ENCODE assay signal across 16 cellular contexts in the genomic region with DNA sequence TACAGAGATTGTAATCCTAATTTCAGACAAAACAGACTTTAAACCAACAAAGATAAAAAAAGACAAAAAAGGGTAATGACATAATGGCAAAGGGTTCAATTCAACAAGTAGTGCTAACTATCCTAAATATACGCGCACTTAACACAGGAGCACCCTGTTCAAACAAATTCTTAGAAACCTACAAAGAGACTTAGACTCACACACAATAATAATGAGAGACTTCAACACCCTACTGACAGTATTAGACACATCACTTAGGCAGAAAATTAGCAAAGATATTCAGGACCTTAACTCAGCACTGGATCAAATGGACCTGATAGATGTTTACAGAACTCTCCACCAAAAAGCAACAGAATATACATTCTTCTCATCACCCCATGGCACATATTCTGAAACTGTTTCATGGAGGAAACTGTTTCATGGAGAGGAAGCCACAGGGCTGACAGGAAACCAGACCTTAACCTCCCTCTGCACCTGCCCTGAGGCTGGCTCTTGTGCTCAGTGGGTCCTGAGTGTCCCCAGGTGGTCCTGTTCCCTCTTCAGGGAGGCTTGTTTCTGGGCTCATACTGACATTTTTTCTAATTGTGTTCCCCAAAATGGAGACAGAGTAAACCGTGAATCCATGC. TPM values are rescaled to one million over a fixed set of nuclear protein-coding genes. Genes with fewer than 3 reads are reported as not detected.
DNase-seq lines count a peak whose midpoint lies in the region; ATAC-seq and TF ChIP-seq lines count a peak whose summit lies in the region.
"Not testable (repeated sequence)": the region's sequence is repeated elsewhere in the genome, so short reads cannot be mapped to it uniquely, and the experiment has no call there.
"Had no signal": no experiment of that assay in that cellular context is flagged by ENCODE, and none has a peak within 500 bp of the region (broad histone marks: within the 10 kb centered on the region; RNA-seq: fewer than 3 reads in every experiment).

No MANE protein-coding gene starts in this region.

- intact Hi-C loops in natural killer cell (cut with micrococcal nuclease) = not testable (repeated sequence)

- POLR2A ChIA-PET in T-cell (lab: Charles Lee) = not testable (repeated sequence)

- not testable (repeated sequence) for H3K9me3 Mint-ChIP-seq in T-cell; activated T-helper 17 cell treated with anti-CD3 and anti-CD28 coated beads, Interleukin-2, amount 50 U/mL, for 72 hours; natural killer cell

- ATAC-seq in GM18517 (IDR thresholded peaks at IDR 0.05; ENCODE audit: unreplicated experiment) = peak; percentile 59
- peak; percentile 66 for ATAC-seq in GM19043 (IDR thresholded peaks at IDR 0.05; ENCODE audit: low read depth, unreplicated experiment)
- peak; percentile 89 for ATAC-seq in GM21576 (IDR thresholded peaks at IDR 0.05; ENCODE audit: unreplicated experiment)
- ATAC-seq in HG02763 (IDR thresholded peaks at IDR 0.05; ENCODE audit: unreplicated experiment) = peak; percentile 57
- peak; percentile 88 to 96 (median 94) for ATAC-seq in T-cell (replicated peaks in 1 of 4)
- peak; percentile 51 for ATAC-seq in activated T-helper 17 cell treated with anti-CD3 and anti-CD28 coated beads, Interleukin-2, amount 50 U/mL, for 72 hours (replicated peaks)
- peak in 2 of 3 donors; percentile 42 to 63 for ATAC-seq in natural killer cell

- not testable (repeated sequence) for TF ChIP-seq CTCF in natural killer cell (IDR thresholded peaks at IDR 0.05)

- CTCF ChIA-PET in T-cell (lab: Charles Lee) = not testable (repeated sequence)

- not testable (repeated sequence) for H3K36me3 Mint-ChIP-seq in T-cell; activated T-helper 17 cell treated with anti-CD3 and anti-CD28 coated beads, Interleukin-2, amount 50 U/mL, for 72 hours (ENCODE audit: low read depth); natural killer cell

- H3K27ac Mint-ChIP-seq in T-cell; activated T-helper 17 cell treated with anti-CD3 and anti-CD28 coated beads, Interleukin-2, amount 50 U/mL, for 72 hours; natural killer cell: not testable (repeated sequence)

- not testable (repeated sequence) for DNase-seq in T-cell, natural killer cell

- not testable (repeated sequence) for H3K27me3 Mint-ChIP-seq in T-cell; activated T-helper 17 cell treated with anti-CD3 and anti-CD28 coated beads, Interleukin-2, amount 50 U/mL, for 72 hours; natural killer cell (ENCODE audit: low read depth in 2 of 2)

- H3K4me3 Mint-ChIP-seq in T-cell; activated T-helper 17 cell treated with anti-CD3 and anti-CD28 coated beads, Interleukin-2, amount 50 U/mL, for 72 hours; natural killer cell: not testable (repeated sequence)

- H3K4me1 Mint-ChIP-seq in T-cell; activated T-helper 17 cell treated with anti-CD3 and anti-CD28 coated beads, Interleukin-2, amount 50 U/mL, for 72 hours; natural killer cell: not testable (repeated sequence)

RNA-seq across cellular contexts. Expression of gene OR4M2, which starts 54.7 kb away (rescaled TPM):
- total RNA-seq in T-cell = not detected
- total RNA-seq in activated T-helper 17 cell treated with anti-CD3 and anti-CD28 coated beads, Interleukin-2, amount 50 U/mL, for 72 hours = not detected
- total RNA-seq in natural killer cell = not detected
- total RNA-seq: CD4-positive, alpha-beta memory T cell; G401; H4; IMR-90; NCI-H460; PC-3; Right ventricle myocardium superior; RPMI7951; SK-MEL-5 had no signal
